In the genomic region with DNA sequence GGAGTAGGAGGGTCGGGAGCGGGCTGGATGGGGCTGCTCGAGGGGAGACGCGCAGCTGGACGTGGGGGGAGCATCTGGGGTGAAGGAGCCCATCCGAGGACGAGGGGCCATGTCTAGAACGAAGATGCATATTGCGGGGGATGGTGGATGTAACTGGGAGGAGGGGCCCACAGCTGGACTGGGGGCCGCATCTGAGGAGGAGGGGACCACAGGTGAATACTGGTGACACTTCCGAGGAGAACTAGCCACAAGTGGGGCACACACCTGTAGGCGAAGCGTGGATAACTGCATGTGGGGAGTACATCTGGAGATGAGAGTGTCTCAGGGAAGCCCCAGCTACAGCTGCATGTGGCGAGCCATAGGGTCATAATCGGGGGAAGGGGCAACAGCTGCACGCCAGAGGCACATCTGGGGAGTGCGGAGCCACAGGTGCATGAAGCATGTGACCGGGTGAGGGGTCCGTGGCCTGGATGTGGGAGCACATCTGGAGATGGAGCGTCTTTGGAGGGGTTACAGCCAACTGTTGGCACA, we compare ENCODE assay signal across 8 cellular contexts. TPM values are rescaled to one million over a fixed set of nuclear protein-coding genes. Genes with fewer than 3 reads are reported as not detected.
DNase-seq lines count a peak whose midpoint lies in the region; ATAC-seq and TF ChIP-seq lines count a peak whose summit lies in the region.

No MANE protein-coding gene starts in this region.

- peak overlapping the region; percentile 95 for H3K9ac ChIP-seq in SU-DHL-6 (ENCODE audit: low read length)

- H3K9me3 ChIP-seq in SU-DHL-6 (ENCODE audit: insufficient read depth, low read length), result no peaks in the 10 kb centered on the region

- intact Hi-C loops in sciatic nerve (cut with DNase I), result no loop called here

- H3K4me1 Mint-ChIP-seq in activated CD4-positive, alpha-beta T cell treated with anti-CD3 and anti-CD28 coated beads, Interleukin-2, amount 10 ng/mL, durations not matched to agents 7 days and 5 days, result peaks cover 43% of the 10 kb centered on the region

- H3F3A ChIP-seq in SU-DHL-6 (ENCODE audit: insufficient read depth), result peaks cover 13% of the 10 kb centered on the region

- CTCF ChIA-PET in activated CD4-positive, alpha-beta T cell treated with anti-CD3 and anti-CD28 coated beads, Interleukin-2, amount 10 ng/mL, durations not matched to agents 7 days and 5 days (lab: Charles Lee), result interaction anchor here (0.5 to 1.4 kb wide), 3 partner anchors 33 to 101 kb away, joined by 3 read pairs; no protein-coding TSS in a partner anchor

- no peaks in the 10 kb centered on the region for H3K36me3 ChIP-seq in SU-DHL-6 (ENCODE audit: low read length)

- peak overlapping the region; percentile 82 for H2AFZ ChIP-seq in SU-DHL-6 (ENCODE audit: low read depth, low read length, severe bottlenecking)

- H3K4me3 ChIP-seq in SU-DHL-6 (ENCODE audit: insufficient read depth, low read length, poor library complexity, severe bottlenecking) (peak overlapping the region; percentile 84), fibroblast of villous mesenchyme (ENCODE audit: low read depth, low read length) (peak overlapping the region; percentile 91)

- H3K9me3 Mint-ChIP-seq in activated CD4-positive, alpha-beta T cell treated with anti-CD3 and anti-CD28 coated beads, Interleukin-2, amount 10 ng/mL, durations not matched to agents 7 days and 5 days, result no peaks in the 10 kb centered on the region

- peak overlapping the region; percentile 86 for H3K4me3 Mint-ChIP-seq in activated CD4-positive, alpha-beta T cell treated with anti-CD3 and anti-CD28 coated beads, Interleukin-2, amount 10 ng/mL, durations not matched to agents 7 days and 5 days

- peaks cover 10% of the 10 kb centered on the region; the same call in 1 of the 2 replicates for H4K20me1 ChIP-seq in SU-DHL-6 (ENCODE audit: low read depth, low read length)

- DNase-seq in activated CD4-positive, alpha-beta T cell treated with anti-CD3 and anti-CD28 coated beads, Interleukin-2, amount 10 ng/mL, durations not matched to agents 7 days and 5 days, result no peak
- no peak for DNase-seq in activated CD4-positive, alpha-beta T cell treated with anti-CD3 and anti-CD28 coated beads for 1 hour
- DNase-seq in fibroblast of villous mesenchyme (ENCODE audit: low read depth) (no peak), sciatic nerve (ENCODE audit: low spot score) (peak; percentile 64), NCI-H1694 (lab: John Stamatoyannopoulos, UW) (no peak)

- H3K27ac ChIP-seq in SU-DHL-6 (ENCODE audit: low read depth, low read length), result peak overlapping the region; percentile 91

- POLR2A ChIA-PET in activated CD4-positive, alpha-beta T cell treated with anti-CD3 and anti-CD28 coated beads, Interleukin-2, amount 10 ng/mL, durations not matched to agents 7 days and 5 days (lab: Charles Lee), result interaction anchor here (1.0 to 1.9 kb wide), 2 partner anchors 33 to 78 kb away, joined by 4 to 6 read pairs; no protein-coding TSS in a partner anchor

- peak overlapping the region; percentile 63 for H3K4me2 ChIP-seq in SU-DHL-6 (ENCODE audit: low read depth, low read length, poor library complexity, severe bottlenecking)

- H3K36me3 Mint-ChIP-seq in activated CD4-positive, alpha-beta T cell treated with anti-CD3 and anti-CD28 coated beads, Interleukin-2, amount 10 ng/mL, durations not matched to agents 7 days and 5 days (ENCODE audit: low read depth), result peaks cover 28% of the 10 kb centered on the region

- ATAC-seq in sciatic nerve (no peak), HG03469 (IDR thresholded peaks at IDR 0.05; ENCODE audit: unreplicated experiment) (no peak), HG03097 (IDR thresholded peaks at IDR 0.05; ENCODE audit: low FRiP score, unreplicated experiment) (no peak)

- TF ChIP-seq CTCF in SU-DHL-6 (IDR thresholded peaks at IDR 0.05; ENCODE audit: insufficient read depth, low read length, poor library complexity, severe bottlenecking) (no peak), fibroblast of villous mesenchyme (IDR thresholded peaks at IDR 0.05; ENCODE audit: insufficient read depth, low read depth, low read length) (no peak)

- peak overlapping the region; percentile 95 for H3K27ac Mint-ChIP-seq in activated CD4-positive, alpha-beta T cell treated with anti-CD3 and anti-CD28 coated beads, Interleukin-2, amount 10 ng/mL, durations not matched to agents 7 days and 5 days

- H3K79me2 ChIP-seq in SU-DHL-6 (ENCODE audit: insufficient read depth, low read length), result peaks cover 36% of the 10 kb centered on the region

- no peaks in the 10 kb centered on the region for H3K9me2 ChIP-seq in SU-DHL-6 (replicated peaks; ENCODE audit: insufficient read depth, low read length)

- no peaks in the 10 kb centered on the region for H3K27me3 ChIP-seq in SU-DHL-6 (ENCODE audit: low read length)

- no peaks in the 10 kb centered on the region for H3K27me3 Mint-ChIP-seq in activated CD4-positive, alpha-beta T cell treated with anti-CD3 and anti-CD28 coated beads, Interleukin-2, amount 10 ng/mL, durations not matched to agents 7 days and 5 days

RNA-seq across cellular contexts. Expression of a gene that starts 0.4 kb away (rescaled TPM):
- 1 to 10 TPM; 6.9 to 9.3 TPM for total RNA-seq in activated CD4-positive, alpha-beta T cell treated with anti-CD3 and anti-CD28 coated beads, Interleukin-2, amount 10 ng/mL, durations not matched to agents 7 days and 5 days
- total RNA-seq in fibroblast of villous mesenchyme (2.2 and 2.9 TPM in 2 replicates), sciatic nerve (10.7 TPM)

RNA-seq across cellular contexts. Expression of a gene that starts 0.7 kb away (rescaled TPM):
- 100 to 1,000 TPM; 200 to 206 TPM for total RNA-seq in activated CD4-positive, alpha-beta T cell treated with anti-CD3 and anti-CD28 coated beads, Interleukin-2, amount 10 ng/mL, durations not matched to agents 7 days and 5 days
- total RNA-seq in fibroblast of villous mesenchyme, result 10.4 and 21.3 TPM in 2 replicates
- 16.9 TPM for total RNA-seq in sciatic nerve
